ENCODE assay signal across 9 cellular contexts in the genomic region with DNA sequence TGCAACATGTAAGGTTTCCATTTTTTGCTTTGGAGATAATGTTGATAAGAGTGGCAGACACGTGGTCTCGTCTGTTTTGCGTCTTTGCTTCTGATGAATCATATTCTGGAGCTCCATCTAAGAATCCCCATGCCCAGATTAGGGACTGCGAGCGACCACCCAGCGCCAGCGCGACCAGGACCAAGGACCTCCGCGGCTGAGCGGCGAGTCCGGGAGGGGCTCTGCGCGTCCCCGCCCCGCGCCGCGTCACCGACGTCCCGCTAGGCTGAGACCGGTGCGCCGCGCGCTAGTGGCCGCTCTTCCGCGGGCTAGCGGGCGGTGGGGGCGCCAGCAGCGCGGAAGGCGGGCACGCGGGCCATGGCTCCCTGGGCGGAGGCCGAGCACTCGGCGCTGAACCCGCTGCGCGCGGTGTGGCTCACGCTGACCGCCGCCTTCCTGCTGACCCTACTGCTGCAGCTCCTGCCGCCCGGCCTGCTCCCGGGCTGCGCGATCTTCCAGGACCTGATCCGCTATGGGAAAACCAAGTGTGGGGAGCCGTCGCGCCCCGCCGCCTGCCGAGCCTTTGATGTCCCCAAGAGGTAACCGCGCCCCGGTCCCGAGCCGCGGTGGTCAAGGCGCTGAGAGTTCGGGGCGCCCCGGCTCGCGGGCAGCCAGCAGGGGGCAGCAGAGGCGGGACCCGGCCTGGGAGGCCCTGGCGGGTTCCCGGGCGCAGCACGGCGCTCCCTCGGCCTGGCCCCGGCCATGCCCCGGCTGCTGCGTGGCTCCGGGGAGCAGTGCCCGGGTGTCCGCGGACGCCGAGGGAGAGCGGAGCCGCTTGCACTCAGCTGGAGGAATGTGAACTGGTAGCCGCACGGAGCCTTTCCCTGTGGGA. TPM values are rescaled to one million over a fixed set of nuclear protein-coding genes. Genes with fewer than 3 reads are reported as not detected.
DNase-seq lines count a peak whose midpoint lies in the region; ATAC-seq, FAIRE-seq and TF ChIP-seq lines count a peak whose summit lies in the region.
"Had no signal": no experiment of that assay in that cellular context is flagged by ENCODE, and none has a peak within 500 bp of the region (broad histone marks: within the 10 kb centered on the region; RNA-seq: fewer than 3 reads in every experiment).

A gene (plus strand): TSS at position 263 of the 871 bp plus-strand sequence. CDS start 95 bp downstream, at position 358.

- no peaks in the 10 kb centered on the region for H3K27me3 Mint-ChIP-seq in central memory CD8-positive, alpha-beta T cell

- no peaks in the 10 kb centered on the region for H3K36me3 ChIP-seq in kidney (ENCODE audit: control insufficient read depth in 1 of 2, insufficient read depth in 2 of 2, low read length in 2 of 2)

- peaks cover 8% of the 10 kb centered on the region for H3K4me1 Mint-ChIP-seq in central memory CD8-positive, alpha-beta T cell

- ATAC-seq in GM18870 (IDR thresholded peaks at IDR 0.05; ENCODE audit: unreplicated experiment) (peak; percentile 90), HG03103 (IDR thresholded peaks at IDR 0.05; ENCODE audit: low read depth, unreplicated experiment) (peak; percentile 87)
- peak; percentile 86 for ATAC-seq in central memory CD8-positive, alpha-beta T cell (replicated peaks; ENCODE audit: extremely low read depth, poor library complexity, severe bottlenecking)

- peak within 1 kb of the TSS; percentile 80 to 93 for H3K9ac ChIP-seq in kidney (ENCODE audit: low read length in 2 of 2)

- peak within 1 kb of the TSS; percentile 61 for H3K27ac Mint-ChIP-seq in central memory CD8-positive, alpha-beta T cell (ENCODE audit: low read depth)

- H3K4me3 ChIP-seq in AG10803 (ENCODE audit: low read length) = peak within 1 kb of the TSS; percentile 73
- peak within 1 kb of the TSS; percentile 91 to 94 for H3K4me3 ChIP-seq in kidney (ENCODE audit: low read length in 2 of 2)

- H3K9me3 Mint-ChIP-seq in central memory CD8-positive, alpha-beta T cell = no peaks in the 10 kb centered on the region

- H3K4me1 ChIP-seq in kidney (ENCODE audit: control insufficient read depth in 1 of 2, insufficient read depth in 1 of 2, low read depth in 1 of 2, low read length in 2 of 2) = peaks cover 0 to 4% of the 10 kb centered on the region in 2 donors

- H3K4me3 Mint-ChIP-seq in central memory CD8-positive, alpha-beta T cell = peak within 1 kb of the TSS; percentile 80

- intact Hi-C loops in kidney (cut with DNase I) = no loop called here

- peak; percentile 46 for TF ChIP-seq CTCF in AG10803 (conservative IDR thresholded peaks at IDR 0.05; ENCODE audit: low read length)
- TF ChIP-seq CTCF in kidney (IDR thresholded peaks at IDR 0.05; ENCODE audit: borderline replicate concordance, extremely low read depth, insufficient read depth) = peak; percentile 84

- H3K36me3 Mint-ChIP-seq in central memory CD8-positive, alpha-beta T cell (ENCODE audit: insufficient read depth) = peaks cover 10% of the 10 kb centered on the region

- no peak for FAIRE-seq in kidney (lab: Jason Lieb, UNC)
- FAIRE-seq: endometrium had no signal

- DNase-seq in AG10803 (ENCODE audit: low read depth) = peak; percentile 76
- peak; percentile 45 for DNase-seq in NCI-H2227 treated with DMSO at 0.1 percent for 48 hours (lab: John Stamatoyannopoulos, UW)
- DNase-seq in activated CD4-positive, CD25-positive, alpha-beta regulatory T cell treated with anti-CD3 and anti-CD28 coated beads, Interleukin-2, amount 50 U/mL, for 16 hours (ENCODE audit: low read depth, low spot score) = peak; percentile 51
- DNase-seq in central memory CD8-positive, alpha-beta T cell (ENCODE audit: low spot score in 2 of 2) = peak; percentile 63 to 73
- peak; percentile 94 for DNase-seq in kidney
- peak; percentile 52 to 75 for DNase-seq in stimulated activated CD4-positive, alpha-beta T cell treated with anti-CD3 and anti-CD28 coated beads, Interleukin-15, amount 100 ng/mL, for 48 hours (ENCODE audit: low read depth in 2 of 2)

- no peaks in the 10 kb centered on the region for H3K9me3 ChIP-seq in kidney (ENCODE audit: control insufficient read depth in 1 of 2, low read length in 2 of 2)

- H3K27ac ChIP-seq in kidney (ENCODE audit: low read depth in 2 of 2, low read length in 2 of 2) = peak within 1 kb of the TSS; percentile 94 to 95

RNA-seq across cellular contexts. Expression of the gene that starts here (rescaled TPM):
- total RNA-seq in kidney = 10.6 TPM
- polyA plus RNA-seq in kidney (ENCODE audit: insufficient read depth, low read depth, low replicate concordance) = 21.5 TPM

Comparison
In these comparisons a context has a peak if more than half of its experiments do, and no peak if none do; other contexts are left out.
1. Peak in every context shown above with its lines: DNase-seq, ATAC-seq, H3K4me3 ChIP-seq and H3K27ac ChIP-seq.